In genomic region chr15:85973584-85974347, GRCh38 we compare ENCODE assay signal across 21 cellular contexts.
DNase-seq lines count a peak whose midpoint lies in the region; ATAC-seq, FAIRE-seq and TF ChIP-seq lines count a peak whose summit lies in the region.
"Had no signal": no experiment of that assay in that cellular context is flagged by ENCODE, and none has a peak within 500 bp of the region (broad histone marks: within the 10 kb centered on the region; RNA-seq: fewer than 3 reads in every experiment).

No MANE protein-coding gene starts in this region.

- H3K4me1 ChIP-seq in SJSA1 (replicated peaks) (peaks cover 23% of the 10 kb centered on the region), psoas muscle (peaks cover 25% of the 10 kb centered on the region)
- H3K4me1 ChIP-seq: pancreas, Peyer's patch, spleen had no signal

- H3K4me3 ChIP-seq in SJSA1 = no peak overlapping the region
- H3K4me3 ChIP-seq in psoas muscle = no peak overlapping the region
- H3K4me3 ChIP-seq: mucosa of descending colon, pancreas, Peyer's patch, spleen, thoracic aorta had no signal

- H3K27ac ChIP-seq in SJSA1 (0 out of 2 replicates have a peak overlapping the region, but pooled peaks have one; percentile 18), psoas muscle (peak overlapping the region; percentile 80)
- H3K27ac ChIP-seq: pancreas, spleen, thoracic aorta had no signal

- WGBS in psoas muscle, 3 donors = 16 to 22% (median 18%) methylated on average over 8 of the region's 8 CpGs

- H3K27me3 ChIP-seq in SJSA1 (replicated peaks) (no peaks in the 10 kb centered on the region), psoas muscle (ENCODE audit: insufficient read depth in 3 of 3, low read length in 2 of 3) (no peaks in the 10 kb centered on the region)
- H3K27me3 ChIP-seq: pancreas, Peyer's patch had no signal

- H3K9me3 Mint-ChIP-seq in activated CD4-positive, alpha-beta memory T cell treated with anti-CD3 and anti-CD28 coated beads, Interleukin-2, amount 10 ng/mL, durations not matched to agents 7 days and 5 days = peaks cover 6% of the 10 kb centered on the region
- H3K9me3 Mint-ChIP-seq: activated naive CD8-positive, alpha-beta T cell treated with anti-CD3 and anti-CD28 coated beads, Interleukin-2, amount 50 U/mL, for 24 hours; activated T-cell treated with anti-CD3 and anti-CD28 coated beads, Interleukin-2, amount 50 U/mL, for 72 hours had no signal

- ATAC-seq in psoas muscle (peak; percentile 37 to 87 (median 74)), HG02610 (IDR thresholded peaks at IDR 0.05; ENCODE audit: unreplicated experiment) (no peak), GM19351 (IDR thresholded peaks at IDR 0.05; ENCODE audit: unreplicated experiment) (no peak)
- ATAC-seq: activated naive CD8-positive, alpha-beta T cell treated with anti-CD3 and anti-CD28 coated beads, Interleukin-2, amount 50 U/mL, for 24 hours; activated T-cell treated with anti-CD3 and anti-CD28 coated beads, Interleukin-2, amount 50 U/mL, for 72 hours; left cardiac atrium; mucosa of descending colon had no signal

- H3K4me3 Mint-ChIP-seq in activated CD4-positive, alpha-beta memory T cell treated with anti-CD3 and anti-CD28 coated beads, Interleukin-2, amount 10 ng/mL, durations not matched to agents 7 days and 5 days = no peak overlapping the region
- H3K4me3 Mint-ChIP-seq: activated CD4-positive, alpha-beta memory T cell treated with anti-CD3 and anti-CD28 coated beads for 36 hours; activated naive CD8-positive, alpha-beta T cell treated with anti-CD3 and anti-CD28 coated beads, Interleukin-2, amount 50 U/mL, for 24 hours; activated T-cell treated with anti-CD3 and anti-CD28 coated beads, Interleukin-2, amount 50 U/mL, for 72 hours had no signal

- H3K36me3 ChIP-seq in SJSA1 (no peaks in the 10 kb centered on the region), psoas muscle (ENCODE audit: insufficient read depth in 1 of 2, low read depth in 1 of 2) (no peaks in the 10 kb centered on the region)
- H3K36me3 ChIP-seq: pancreas, Peyer's patch, spleen, thoracic aorta had no signal

- H3K36me3 Mint-ChIP-seq in activated CD4-positive, alpha-beta memory T cell treated with anti-CD3 and anti-CD28 coated beads, Interleukin-2, amount 10 ng/mL, durations not matched to agents 7 days and 5 days (ENCODE audit: low read depth) = no peaks in the 10 kb centered on the region
- H3K36me3 Mint-ChIP-seq: activated CD4-positive, alpha-beta memory T cell treated with anti-CD3 and anti-CD28 coated beads for 36 hours had no signal

- TF ChIP-seq CTCF in psoas muscle (IDR thresholded peaks at IDR 0.05) = no peak

- H3K27ac Mint-ChIP-seq in activated CD4-positive, alpha-beta memory T cell treated with anti-CD3 and anti-CD28 coated beads, Interleukin-2, amount 10 ng/mL, durations not matched to agents 7 days and 5 days = no peak overlapping the region
- H3K27ac Mint-ChIP-seq: activated CD4-positive, alpha-beta memory T cell treated with anti-CD3 and anti-CD28 coated beads for 36 hours; activated naive CD8-positive, alpha-beta T cell treated with anti-CD3 and anti-CD28 coated beads, Interleukin-2, amount 50 U/mL, for 24 hours; activated T-cell treated with anti-CD3 and anti-CD28 coated beads, Interleukin-2, amount 50 U/mL, for 72 hours had no signal

- H3K9me3 ChIP-seq in SJSA1 (replicated peaks) = no peaks in the 10 kb centered on the region
- H3K9me3 ChIP-seq in psoas muscle = no peaks in the 10 kb centered on the region
- H3K9me3 ChIP-seq: mucosa of descending colon, pancreas, Peyer's patch, thoracic aorta had no signal

- POLR2A ChIA-PET in activated CD4-positive, alpha-beta memory T cell treated with anti-CD3 and anti-CD28 coated beads, Interleukin-2, amount 10 ng/mL, durations not matched to agents 7 days and 5 days (lab: Charles Lee) = no interaction called here

- peaks cover 11% of the 10 kb centered on the region for H3K27me3 Mint-ChIP-seq in activated CD4-positive, alpha-beta memory T cell treated with anti-CD3 and anti-CD28 coated beads, Interleukin-2, amount 10 ng/mL, durations not matched to agents 7 days and 5 days

- intact Hi-C loops in psoas muscle (cut with DNase I) = no loop called here

- DNase-seq in HTR-8/SVneo (ENCODE audit: insufficient read length, low spot score) (no peak), SJSA1 (ENCODE audit: low read depth in 1 of 2, low spot score in 2 of 2) (no peak), islet precursor cell (peak; percentile 59), psoas muscle (peak in 1 of 2 donors; percentile 52)
- no peak for DNase-seq in activated CD8-positive, alpha-beta memory T cell treated with anti-CD3 and anti-CD28 coated beads for 24 hours
- DNase-seq in activated CD4-positive, alpha-beta memory T cell treated with anti-CD3 and anti-CD28 coated beads, Interleukin-2, amount 10 ng/mL, durations not matched to agents 7 days and 5 days = no peak
- DNase-seq: activated CD4-positive, alpha-beta memory T cell treated with anti-CD3 and anti-CD28 coated beads for 36 hours; activated naive CD8-positive, alpha-beta T cell treated with anti-CD3 and anti-CD28 coated beads, Interleukin-2, amount 50 U/mL, for 24 hours; activated T-cell treated with anti-CD3 and anti-CD28 coated beads, Interleukin-2, amount 50 U/mL, for 72 hours; effector memory CD4-positive, alpha-beta T cell; left cardiac atrium; mucosa of descending colon; NCI-H2029; NCI-H69; pancreas; Peyer's patch; spleen had no signal

- no peaks in the 10 kb centered on the region for H3K4me1 Mint-ChIP-seq in activated CD4-positive, alpha-beta memory T cell treated with anti-CD3 and anti-CD28 coated beads, Interleukin-2, amount 10 ng/mL, durations not matched to agents 7 days and 5 days
- H3K4me1 Mint-ChIP-seq: activated naive CD8-positive, alpha-beta T cell treated with anti-CD3 and anti-CD28 coated beads, Interleukin-2, amount 50 U/mL, for 24 hours had no signal

- peak; percentile 64 for FAIRE-seq in HTR-8/SVneo (lab: Jason Lieb, UNC)
- FAIRE-seq: GM12892, pancreas had no signal

- CTCF ChIA-PET in activated CD4-positive, alpha-beta memory T cell treated with anti-CD3 and anti-CD28 coated beads, Interleukin-2, amount 10 ng/mL, durations not matched to agents 7 days and 5 days (lab: Charles Lee) = no interaction called here

Comparison
In these comparisons a context has a peak if more than half of its experiments do, and no peak if none do; other contexts are left out.
1. ATAC-seq: peak in psoas muscle (4 of 4); none in HG02610 (single experiment) and GM19351 (single experiment).